Comparison of ENCODE assay signal across 13 cellular contexts in the genomic region with DNA sequence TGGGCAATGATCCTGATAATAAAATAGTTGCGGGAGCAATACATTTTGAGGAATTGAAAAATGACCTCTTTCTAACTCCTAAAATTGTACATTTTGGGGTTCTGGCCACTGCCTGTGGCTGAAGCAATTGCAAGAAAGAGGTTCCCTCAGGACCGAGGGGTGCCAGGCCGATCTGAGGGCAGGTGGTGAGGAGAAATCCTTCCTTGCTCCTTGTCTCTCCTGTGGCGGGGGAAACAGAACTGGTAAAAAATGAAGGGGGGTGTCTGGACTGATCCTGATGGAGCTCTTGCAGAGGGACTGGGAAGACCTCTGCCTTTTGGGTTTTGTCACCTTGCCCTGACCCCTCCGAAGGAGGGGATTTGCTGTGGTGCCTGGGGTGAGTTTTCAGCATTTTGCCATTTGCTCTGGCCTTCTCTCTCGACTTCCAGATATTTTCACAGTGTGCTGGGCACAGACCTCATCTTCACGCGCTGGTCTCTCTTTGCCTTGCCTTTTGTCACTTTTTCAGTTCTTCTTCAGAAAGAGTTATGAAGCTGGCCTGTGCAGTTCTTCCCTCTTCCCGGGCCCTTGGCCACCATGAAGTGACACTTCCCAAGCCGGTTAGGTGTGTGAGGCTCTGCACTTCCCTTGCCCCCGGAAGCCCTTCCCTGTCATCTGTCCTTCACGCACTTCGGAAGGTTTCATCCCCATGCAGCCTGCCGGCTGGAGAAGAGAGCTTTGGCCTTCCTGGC. TPM values are rescaled to one million over a fixed set of nuclear protein-coding genes. Genes with fewer than 3 reads are reported as not detected.
A peak's percentile ranks its signal among the peaks of the same experiment; 100 is the strongest.
DNase-seq lines count a peak whose midpoint lies in the region; ATAC-seq and TF ChIP-seq lines count a peak whose summit lies in the region.
"Had no signal": no experiment of that assay in that cellular context is flagged by ENCODE, and none has a peak within 500 bp of the region (broad histone marks: within the 10 kb centered on the region; RNA-seq: fewer than 3 reads in every experiment).

No MANE protein-coding gene starts in this region.

- no peaks in the 10 kb centered on the region for H4K20me1 ChIP-seq in Karpas-422 (ENCODE audit: insufficient read depth, low read depth, low read length)

- DNase-seq in AG10803 (ENCODE audit: low read depth) = no peak
- peak in 1 of 2 donors; percentile 65 for DNase-seq in gastrocnemius medialis
- no peak for DNase-seq in Karpas-422
- DNase-seq in NCI-H510A treated with DMSO at 0.1 percent for 48 hours (lab: John Stamatoyannopoulos, UW) = no peak
- no peak for DNase-seq in activated T-cell treated with anti-CD3 and anti-CD28 coated beads, Interleukin-2, amount 50 U/mL, for 72 hours
- no peak for DNase-seq in NOMO-1 treated with DMSO at 0.1 percent for 48 hours (lab: John Stamatoyannopoulos, UW; ENCODE audit: unreplicated experiment)
- DNase-seq: activated CD4-positive, alpha-beta T cell treated with anti-CD3 and anti-CD28 coated beads, Interleukin-2, amount 10 ng/mL, durations not matched to agents 24 days and 14 days; MM.1S; SIG-M5 had no signal

- peaks cover 58% of the 10 kb centered on the region for H3K27me3 Mint-ChIP-seq in activated T-cell treated with anti-CD3 and anti-CD28 coated beads, Interleukin-2, amount 50 U/mL, for 72 hours (ENCODE audit: low read depth)

- H3K4me1 ChIP-seq in gastroesophageal sphincter = peaks cover 28 to 100% (median 76%) of the 10 kb centered on the region in 3 donors
- peaks cover 70 to 76% of the 10 kb centered on the region in 2 donors for H3K4me1 ChIP-seq in gastrocnemius medialis
- H3K4me1 ChIP-seq in Karpas-422 (ENCODE audit: low read length) = 0 out of 2 replicates have a peak, but pooled peaks cover 4% of the 10 kb centered on the region

- peak overlapping the region; percentile 100 for H3K27ac ChIP-seq in VCaP
- H3K27ac ChIP-seq in gastroesophageal sphincter = peak overlapping the region; percentile 92 to 98 (median 95)
- peak overlapping the region; percentile 97 to 100 (median 99) for H3K27ac ChIP-seq in gastrocnemius medialis
- no peak overlapping the region for H3K27ac ChIP-seq in Karpas-422 (ENCODE audit: low read length)

- no peaks in the 10 kb centered on the region for H3K9me3 ChIP-seq in gastroesophageal sphincter
- no peaks in the 10 kb centered on the region for H3K9me3 ChIP-seq in gastrocnemius medialis
- H3K9me3 ChIP-seq in Karpas-422 (ENCODE audit: low read length) = no peaks in the 10 kb centered on the region
- H3K9me3 ChIP-seq: pancreas had no signal

- H3K79me2 ChIP-seq in Karpas-422 (ENCODE audit: low read length) = no peaks in the 10 kb centered on the region

- H3K4me2 ChIP-seq in Karpas-422 (ENCODE audit: low read depth, low read length, poor library complexity, severe bottlenecking) = no peak overlapping the region

- H3K9me2 ChIP-seq in Karpas-422 (replicated peaks; ENCODE audit: insufficient read depth, low read length) = no peaks in the 10 kb centered on the region

- H3K36me3 Mint-ChIP-seq in activated T-cell treated with anti-CD3 and anti-CD28 coated beads, Interleukin-2, amount 50 U/mL, for 72 hours (ENCODE audit: insufficient read depth in 2 of 2) = peaks cover 0 to 1% of the 10 kb centered on the region in 2 donors
- H3K36me3 Mint-ChIP-seq: activated naive CD4-positive, alpha-beta T cell treated with anti-CD3 and anti-CD28 coated beads, Interleukin-2, amount 50 U/mL, for 72 hours had no signal

- no peak overlapping the region for H2AFZ ChIP-seq in Karpas-422 (ENCODE audit: low read length)

- peaks cover 36% of the 10 kb centered on the region for H3K4me1 Mint-ChIP-seq in activated T-cell treated with anti-CD3 and anti-CD28 coated beads, Interleukin-2, amount 50 U/mL, for 72 hours (ENCODE audit: low read depth)

- H3K9ac ChIP-seq in Karpas-422 (ENCODE audit: low read length) = no peak overlapping the region

- intact Hi-C loops in gastrocnemius medialis (cut with DNase I; ENCODE audit: low total_unique reads) = no loop called here

- no peaks in the 10 kb centered on the region for H3K9me3 Mint-ChIP-seq in activated T-cell treated with anti-CD3 and anti-CD28 coated beads, Interleukin-2, amount 50 U/mL, for 72 hours
- H3K9me3 Mint-ChIP-seq: activated CD4-positive, alpha-beta T cell treated with anti-CD3 and anti-CD28 coated beads, Interleukin-2, amount 10 ng/mL, durations not matched to agents 24 days and 14 days; activated naive CD4-positive, alpha-beta T cell treated with anti-CD3 and anti-CD28 coated beads, Interleukin-2, amount 50 U/mL, for 72 hours had no signal

- in situ Hi-C loops in gastrocnemius medialis (cut with MboI; ENCODE audit: low sequenced_read_pairs in 4 of 4) = no loop called here

- no peak for ATAC-seq in gastroesophageal sphincter
- peak in 1 of 2 donors; percentile 15 for ATAC-seq in gastrocnemius medialis
- no peak for ATAC-seq in activated T-cell treated with anti-CD3 and anti-CD28 coated beads, Interleukin-2, amount 50 U/mL, for 72 hours (replicated peaks in 1 of 2)
- ATAC-seq: activated naive CD4-positive, alpha-beta T cell treated with anti-CD3 and anti-CD28 coated beads, Interleukin-2, amount 50 U/mL, for 72 hours; pancreas had no signal

- peak overlapping the region; percentile 49 for H3K4me3 ChIP-seq in AG10803 (ENCODE audit: low read length)
- peak overlapping the region in 1 of 2 donors; percentile 35 for H3K4me3 ChIP-seq in gastroesophageal sphincter
- H3K4me3 ChIP-seq in gastrocnemius medialis = peak overlapping the region; percentile 16 to 44 (median 38)
- no peak overlapping the region for H3K4me3 ChIP-seq in Karpas-422 (ENCODE audit: low read length)
- H3K4me3 ChIP-seq: pancreas had no signal

- 23 to 38% methylated on average over 9 to 13 of the region's 14 CpGs for WGBS in gastroesophageal sphincter (ENCODE audit: low coverage in 1 of 2), 2 donors

- H3K27me3 ChIP-seq in gastroesophageal sphincter (no peaks in the 10 kb centered on the region), gastrocnemius medialis (no peaks in the 10 kb centered on the region), Karpas-422 (ENCODE audit: low read length) (no peaks in the 10 kb centered on the region)
- H3K27me3 ChIP-seq: pancreas had no signal

- TF ChIP-seq POLR2A in gastroesophageal sphincter (IDR thresholded peaks at IDR 0.05) (no peak), gastrocnemius medialis (IDR thresholded peaks at IDR 0.05) (peak in 1 of 2 donors; percentile 43)

- H3K36me3 ChIP-seq in gastroesophageal sphincter = no peaks in the 10 kb centered on the region
- H3K36me3 ChIP-seq in gastrocnemius medialis = no peaks in the 10 kb centered on the region
- no peaks in the 10 kb centered on the region for H3K36me3 ChIP-seq in Karpas-422 (ENCODE audit: insufficient read depth, low read length)
- H3K36me3 ChIP-seq: pancreas had no signal

- no peak for TF ChIP-seq EP300 in gastroesophageal sphincter (IDR thresholded peaks at IDR 0.05)

- TF ChIP-seq CTCF in AG10803 (conservative IDR thresholded peaks at IDR 0.05; ENCODE audit: low read length) (no peak), VCaP (conservative IDR thresholded peaks at IDR 0.05) (no peak), gastroesophageal sphincter (IDR thresholded peaks at IDR 0.05) (no peak), gastrocnemius medialis (IDR thresholded peaks at IDR 0.05 in 4 of 5, conservative IDR thresholded peaks at IDR 0.05 in 1 of 5) (no peak)

- H3K27ac Mint-ChIP-seq in activated T-cell treated with anti-CD3 and anti-CD28 coated beads, Interleukin-2, amount 50 U/mL, for 72 hours = no peak overlapping the region
- H3K27ac Mint-ChIP-seq: activated CD4-positive, alpha-beta T cell treated with anti-CD3 and anti-CD28 coated beads, Interleukin-2, amount 10 ng/mL, durations not matched to agents 24 days and 14 days; activated naive CD4-positive, alpha-beta T cell treated with anti-CD3 and anti-CD28 coated beads, Interleukin-2, amount 50 U/mL, for 72 hours had no signal

- H3K4me3 Mint-ChIP-seq in activated T-cell treated with anti-CD3 and anti-CD28 coated beads, Interleukin-2, amount 50 U/mL, for 72 hours = no peak overlapping the region
- H3K4me3 Mint-ChIP-seq: activated CD4-positive, alpha-beta T cell treated with anti-CD3 and anti-CD28 coated beads, Interleukin-2, amount 10 ng/mL, durations not matched to agents 24 days and 14 days had no signal

RNA-seq across cellular contexts. Expression of gene NFIX, which starts 22.2 kb away (rescaled TPM):
- 100 to 1,000 TPM in 1 of 4 donors, 10 to 100 TPM in 3; 44.7 to 145 (median 72.4) TPM for total RNA-seq in gastroesophageal sphincter
- total RNA-seq in gastrocnemius medialis = 100 to 1,000 TPM in 2 of 4 donors, 10 to 100 TPM in 2; 31.9 to 128 (median 105) TPM
- total RNA-seq in Karpas-422 (2014; rRNA removed; shearing (Covaris generic); ENCODE audit: low replicate concordance) = 0.04 and 0.18 TPM in 2 replicates
- total RNA-seq in activated T-cell treated with anti-CD3 and anti-CD28 coated beads, Interleukin-2, amount 50 U/mL, for 72 hours = 1 to 10 TPM; 2.2 to 2.8 TPM

RNA-seq across cellular contexts. Expression of gene DAND5, which starts 48.1 kb away (rescaled TPM):
- total RNA-seq in gastroesophageal sphincter (under 1 TPM in 1 of 4 donors, not detected in 3; 0.35 TPM), gastrocnemius medialis (not detected)
- total RNA-seq in Karpas-422 (2014; rRNA removed; shearing (Covaris generic); ENCODE audit: low replicate concordance) = 0.52 TPM in 1 of 2 replicates, not detected in the other
- total RNA-seq in activated T-cell treated with anti-CD3 and anti-CD28 coated beads, Interleukin-2, amount 50 U/mL, for 72 hours = under 1 TPM; 0.12 to 0.32 TPM
- total RNA-seq: activated CD4-positive, alpha-beta T cell treated with anti-CD3 and anti-CD28 coated beads, Interleukin-2, amount 10 ng/mL, durations not matched to agents 24 days and 14 days had no signal

Comparison
In these comparisons a context has a peak if more than half of its experiments do, and no peak if none do; other contexts are left out.
1. RNA of gene NFIX, which starts 22.2 kb away (total RNA-seq): 31.9 to 128 TPM in gastrocnemius medialis and 44.7 to 145 TPM in gastroesophageal sphincter; 2.2 to 2.8 TPM in activated T-cell treated with anti-CD3 and anti-CD28 coated beads, Interleukin-2, amount 50 U/mL, for 72 hours and 0.04 to 0.18 TPM in Karpas-422; every median in the first group is over 4 times any median in the second.